In genomic region chr3:47611577-47611976, GRCh38 we compare ENCODE assay signal across 1 cellular context.
TF ChIP-seq lines count a peak whose summit lies in the region.

No MANE protein-coding gene starts in this region.

TF ChIP-seq in GM23338, 12 proteins besides CTCF, POLR2A, EP300 and RAD21 (continued from another document):
- TF ChIP-seq REST (IDR thresholded peaks at IDR 0.05; ENCODE audit: unreplicated experiment) (no peak), ZNF114 (CRISPR knock-in tag; IDR thresholded peaks at IDR 0.05) (no peak), STAT1 (IDR thresholded peaks at IDR 0.05; ENCODE audit: unreplicated experiment) (no peak), CREB1 (CRISPR knock-in tag; IDR thresholded peaks at IDR 0.05; ENCODE audit: low read depth) (no peak), ETS1 (IDR thresholded peaks at IDR 0.05) (no peak), ZNF462 (CRISPR knock-in tag; IDR thresholded peaks at IDR 0.05) (no peak), POLR2AphosphoS5 (IDR thresholded peaks at IDR 0.05; ENCODE audit: low read depth) (no peak)
